ENCODE assay signal across 20 cellular contexts in the genomic region with DNA sequence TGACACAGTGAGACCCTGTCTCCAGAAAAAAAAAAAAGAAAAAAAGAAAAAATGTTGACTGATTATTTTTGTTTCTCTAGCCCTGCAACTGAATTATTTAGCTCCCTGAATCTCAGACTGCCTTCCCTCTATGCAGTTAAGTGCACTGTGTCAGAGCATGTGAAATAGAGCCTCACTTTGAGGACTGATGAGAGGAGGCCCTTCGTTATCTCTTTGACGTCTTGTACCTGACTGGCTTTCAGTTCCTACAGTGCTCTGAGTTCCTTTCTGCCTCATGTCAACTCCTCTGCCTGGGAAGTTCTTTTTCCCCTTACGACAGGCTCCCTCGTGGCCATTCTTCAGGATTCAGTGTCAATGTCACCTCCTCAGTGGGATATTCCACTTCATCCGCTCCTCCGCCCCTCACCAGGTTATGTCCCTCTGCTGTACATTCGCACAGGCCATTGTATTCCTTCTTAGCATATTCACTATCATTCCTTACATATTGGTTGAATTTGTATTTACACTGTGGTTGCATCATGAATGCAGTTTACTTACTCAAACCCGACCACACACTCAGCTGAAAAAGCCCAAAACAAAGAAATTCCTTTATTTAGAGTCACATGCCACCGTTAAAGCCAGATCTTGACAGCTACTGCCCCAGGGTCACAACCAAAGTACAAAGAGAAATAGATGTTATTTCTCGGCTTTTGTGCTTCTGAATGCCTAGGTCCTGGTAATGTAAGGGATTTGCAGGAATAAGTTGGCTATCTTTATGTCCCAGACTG. TPM values are rescaled to one million over a fixed set of nuclear protein-coding genes. Genes with fewer than 3 reads are reported as not detected.
A peak's percentile ranks its signal among the peaks of the same experiment; 100 is the strongest.
DNase-seq lines count a peak whose midpoint lies in the region; ATAC-seq, FAIRE-seq and TF ChIP-seq lines count a peak whose summit lies in the region.
"Had no signal": no experiment of that assay in that cellular context is flagged by ENCODE, and none has a peak within 500 bp of the region (broad histone marks: within the 10 kb centered on the region; RNA-seq: fewer than 3 reads in every experiment).

No MANE protein-coding gene starts in this region.

- H3K27me3 ChIP-seq in HepG2 (ENCODE audit: control insufficient read depth in 1 of 2, insufficient read depth in 2 of 2, low read length in 2 of 2), result peaks cover 2 to 8% of the 10 kb centered on the region in 2 experiments; a peak in 3 of 5 replicates
- H3K27me3 ChIP-seq in right lobe of liver, result no peaks in the 10 kb centered on the region
- H3K27me3 ChIP-seq: heart left ventricle had no signal

- TF ChIP-seq POLR2A in HepG2 (IDR thresholded peaks at IDR 0.05; ENCODE audit: insufficient read depth in 1 of 2, low read depth in 2 of 2, low read length in 2 of 2), result no peak
- TF ChIP-seq POLR2A in right lobe of liver (IDR thresholded peaks at IDR 0.05), result no peak

- BruUV-seq in HepG2 (replicated peaks; lab: Mats Ljungman, UMichigan), result no TSS peak

- DNase-seq in HepG2 (ENCODE audit: low spot score), result no peak
- no peak for DNase-seq in right lobe of liver
- no peak for DNase-seq in WTC11 (ENCODE audit: low spot score)
- peak; percentile 79 for DNase-seq in fibroblast of peridontal ligament (ENCODE audit: extremely low read depth)
- no peak for DNase-seq in left colon
- no peak for DNase-seq in activated CD4-positive, alpha-beta T cell treated with anti-CD3 and anti-CD28 coated beads, Interleukin-2, amount 10 ng/mL, durations not matched to agents 7 days and 5 days
- DNase-seq in hypothalamus (lab: John Stamatoyannopoulos, UW), result no peak
- DNase-seq in T-helper 1 cell, result no peak
- DNase-seq: activated CD4-positive, alpha-beta memory T cell treated with anti-CD3 and anti-CD28 coated beads, Interleukin-2, amount 10 ng/mL, durations not matched to agents 7 days and 5 days; cerebellar nuclear complex; heart left ventricle; mammary epithelial cell; natural killer cell; psoas muscle; stimulated activated naive CD4-positive, alpha-beta T cell treated with Interleukin-2 at 50 U/mL for 16 hours had no signal

- no peak overlapping the region for H3K27ac Mint-ChIP-seq in WTC11
- no peak overlapping the region for H3K27ac Mint-ChIP-seq in activated CD4-positive, alpha-beta T cell treated with anti-CD3 and anti-CD28 coated beads, Interleukin-2, amount 10 ng/mL, durations not matched to agents 7 days and 5 days
- H3K27ac Mint-ChIP-seq: activated CD4-positive, alpha-beta memory T cell treated with anti-CD3 and anti-CD28 coated beads, Interleukin-2, amount 10 ng/mL, durations not matched to agents 7 days and 5 days; natural killer cell had no signal

- H3K9me3 Mint-ChIP-seq in WTC11, result 0 out of 2 replicates have a peak, but pooled peaks cover 3% of the 10 kb centered on the region
- no peaks in the 10 kb centered on the region for H3K9me3 Mint-ChIP-seq in activated CD4-positive, alpha-beta T cell treated with anti-CD3 and anti-CD28 coated beads, Interleukin-2, amount 10 ng/mL, durations not matched to agents 7 days and 5 days
- H3K9me3 Mint-ChIP-seq: activated CD4-positive, alpha-beta memory T cell treated with anti-CD3 and anti-CD28 coated beads, Interleukin-2, amount 10 ng/mL, durations not matched to agents 7 days and 5 days; natural killer cell had no signal

- H3K79me2 ChIP-seq in HepG2 (ENCODE audit: insufficient read depth, low read length), result no peaks in the 10 kb centered on the region

- no peak for TF ChIP-seq RAD21 in HepG2 (CRISPR knock-in tag; IDR thresholded peaks at IDR 0.05)

- no peak overlapping the region for H3K9ac ChIP-seq in HepG2 (ENCODE audit: insufficient read depth, low read depth, low read length)

- WGBS in HepG2 (ENCODE audit: low lambda C conversion rate), result 15% methylated on average over 10 of the region's 10 CpGs
- WGBS in right lobe of liver (ENCODE audit: insufficient coverage, low coverage, low lambda C conversion rate, missing lambda C conversion rate), result 63% methylated on average over 10 of the region's 10 CpGs

- H3K4me3 ChIP-seq in HepG2 (replicated peaks in 1 of 3; ENCODE audit: insufficient read depth in 1 of 3, low read depth in 2 of 3, low read length in 3 of 3) (no peak overlapping the region), right lobe of liver (no peak overlapping the region)
- H3K4me3 ChIP-seq: heart left ventricle, psoas muscle had no signal

- POLR2A ChIA-PET in HepG2 (lab: Yijun Ruan, JAX), result interaction anchor here (0.8 kb wide), 1 partner anchor 14 kb away, joined by 3 read pairs; no protein-coding TSS in a partner anchor
- POLR2A ChIA-PET in WTC11 (lab: Charles Lee), result no interaction called here
- POLR2A ChIA-PET in activated CD4-positive, alpha-beta T cell treated with anti-CD3 and anti-CD28 coated beads, Interleukin-2, amount 10 ng/mL, durations not matched to agents 7 days and 5 days (lab: Charles Lee), result no interaction called here

- no peak overlapping the region for H3K4me3 Mint-ChIP-seq in WTC11
- no peak overlapping the region for H3K4me3 Mint-ChIP-seq in activated CD4-positive, alpha-beta T cell treated with anti-CD3 and anti-CD28 coated beads, Interleukin-2, amount 10 ng/mL, durations not matched to agents 7 days and 5 days
- H3K4me3 Mint-ChIP-seq: activated CD4-positive, alpha-beta memory T cell treated with anti-CD3 and anti-CD28 coated beads, Interleukin-2, amount 10 ng/mL, durations not matched to agents 7 days and 5 days; natural killer cell had no signal

- H4K20me1 ChIP-seq in HepG2 (ENCODE audit: insufficient read depth, low read length), result no peaks in the 10 kb centered on the region

- TF ChIP-seq EP300 in HepG2 (IDR thresholded peaks at IDR 0.05; ENCODE audit: low read depth in 2 of 2, low read length in 2 of 2) (no peak), HepG2 (CRISPR knock-in tag; IDR thresholded peaks at IDR 0.05; ENCODE audit: borderline replicate concordance) (no peak)

- no peak for TF ChIP-seq CTCF in HepG2 (CRISPR knock-in tag; IDR thresholded peaks at IDR 0.05)
- TF ChIP-seq CTCF in right lobe of liver (IDR thresholded peaks at IDR 0.05), result no peak
- TF ChIP-seq CTCF in WTC11 (IDR thresholded peaks at IDR 0.05), result no peak

- in situ Hi-C loops in HepG2 (cut with HindIII; ENCODE audit: extremely low pct_ligation_motif_present, low pct_unique_long_range_greater_than_20kb), result no loop called here

- ATAC-seq in HepG2, result peak; percentile 30; the same call in 2 of the 3 replicates
- ATAC-seq in right lobe of liver, result no peak
- no peak for ATAC-seq in WTC11
- no peak for ATAC-seq in left colon
- ATAC-seq: heart left ventricle, natural killer cell, psoas muscle had no signal

- H3K27me3 Mint-ChIP-seq in WTC11 (ENCODE audit: low read depth), result no peaks in the 10 kb centered on the region
- peaks cover 13% of the 10 kb centered on the region for H3K27me3 Mint-ChIP-seq in activated CD4-positive, alpha-beta T cell treated with anti-CD3 and anti-CD28 coated beads, Interleukin-2, amount 10 ng/mL, durations not matched to agents 7 days and 5 days

- H2AFZ ChIP-seq in HepG2 (ENCODE audit: low read length), result no peak overlapping the region

- CTCF ChIA-PET in HepG2 (lab: Yijun Ruan, JAX; ENCODE audit: low intra/inter-chr PET ratio, low total read pairs), result no interaction called here
- CTCF ChIA-PET in WTC11 (lab: Charles Lee), result interaction anchor here (0.6 to 9.1 kb wide), 4 partner anchors 14 to 47 kb away, joined by 4 to 155 read pairs (median 4); no protein-coding TSS in a partner anchor
- CTCF ChIA-PET in activated CD4-positive, alpha-beta T cell treated with anti-CD3 and anti-CD28 coated beads, Interleukin-2, amount 10 ng/mL, durations not matched to agents 7 days and 5 days (lab: Charles Lee), result interaction anchor here (0.6 to 10.3 kb wide), 6 partner anchors 10 to 227 kb away, joined by 3 to 161 read pairs (median 6); no protein-coding TSS in a partner anchor

- no peaks in the 10 kb centered on the region for H3K36me3 ChIP-seq in HepG2 (replicated peaks in 1 of 2; ENCODE audit: control insufficient read depth in 1 of 2, insufficient read depth in 2 of 2, low read length in 2 of 2)
- H3K36me3 ChIP-seq in right lobe of liver, result no peaks in the 10 kb centered on the region
- H3K36me3 ChIP-seq: heart left ventricle had no signal

- H3K4me1 Mint-ChIP-seq in WTC11, result peaks cover 7% of the 10 kb centered on the region
- H3K4me1 Mint-ChIP-seq in activated CD4-positive, alpha-beta T cell treated with anti-CD3 and anti-CD28 coated beads, Interleukin-2, amount 10 ng/mL, durations not matched to agents 7 days and 5 days, result peaks cover 9% of the 10 kb centered on the region

- H3K36me3 Mint-ChIP-seq in WTC11, result no peaks in the 10 kb centered on the region
- no peaks in the 10 kb centered on the region for H3K36me3 Mint-ChIP-seq in activated CD4-positive, alpha-beta T cell treated with anti-CD3 and anti-CD28 coated beads, Interleukin-2, amount 10 ng/mL, durations not matched to agents 7 days and 5 days (ENCODE audit: low read depth)
- H3K36me3 Mint-ChIP-seq: natural killer cell had no signal

- H3K4me1 ChIP-seq in HepG2 (ENCODE audit: insufficient read depth, low read length) (peaks cover 27% of the 10 kb centered on the region), right lobe of liver (peaks cover 0 to 3% (median 0%) of the 10 kb centered on the region in 4 donors)

- no peak for FAIRE-seq in HepG2 (lab: Jason Lieb, UNC)
- FAIRE-seq: A204.1, endometrium, G401.6, GM12892, islet of Langerhans had no signal

- H3K4me2 ChIP-seq in HepG2 (ENCODE audit: low read depth, low read length), result no peak overlapping the region

- H3K27ac ChIP-seq in HepG2 (ENCODE audit: extremely low read length, insufficient read depth, low read length), result no peak overlapping the region
- H3K27ac ChIP-seq in right lobe of liver, result no peak overlapping the region
- H3K27ac ChIP-seq: heart left ventricle, psoas muscle had no signal

- H3K9me3 ChIP-seq in HepG2 (ENCODE audit: low read length) (no peaks in the 10 kb centered on the region), right lobe of liver (no peaks in the 10 kb centered on the region)
- H3K9me3 ChIP-seq: heart left ventricle, psoas muscle had no signal

- intact Hi-C loops in HepG2 (cut with micrococcal nuclease; ENCODE audit: unreplicated experiment), result no loop called here
- intact Hi-C loops in right lobe of liver (cut with DNase I), result loop anchor here in 1 of 2 donors (5.0 kb wide), 1 partner anchor 45 kb away; no protein-coding TSS in a partner anchor
- intact Hi-C loops in left colon (cut with DNase I, micrococcal nuclease), result no loop called here

RNA-seq across cellular contexts. Expression of a gene that starts 18.1 kb away (rescaled TPM):
- total RNA-seq in HepG2 (2016; rRNA removed; fragmentation: Illumina TruSeq; extraction: Trizol), result 13.0 and 15.9 TPM in 2 replicates
- 4.7 and 5.8 TPM in 2 replicates for total RNA-seq in HepG2 (2016; cell fraction: cytosol; rRNA removed; fragmentation: Illumina TruSeq; extraction: Trizol; ENCODE audit: low read depth)
- total RNA-seq in HepG2 (2016; cell fraction: insoluble cytoplasmic fraction; rRNA removed; fragmentation: Illumina TruSeq; extraction: Trizol), result 10.6 and 15.6 TPM in 2 replicates
- total RNA-seq in HepG2 (2016; cell fraction: membrane; rRNA removed; fragmentation: Illumina TruSeq; extraction: Trizol), result 10.3 and 11.5 TPM in 2 replicates
- total RNA-seq in HepG2 (2016; cell fraction: nucleus; rRNA removed; fragmentation: Illumina TruSeq; extraction: Trizol), result 16.8 and 19.6 TPM in 2 replicates
- 18.8 and 19.3 TPM in 2 replicates for polyA plus RNA-seq in HepG2 (2011; rRNA removed)
- polyA plus RNA-seq in HepG2 (2011; cell fraction: cytosol; rRNA removed), result 15.0 and 15.2 TPM in 2 replicates
- 53.3 and 57.3 TPM in 2 replicates for polyA plus RNA-seq in HepG2 (2011; cell fraction: nucleus; rRNA removed)
- polyA plus RNA-seq in HepG2 (2012), result 10.4 and 10.5 TPM in 2 replicates
- 4.0 TPM in 2 replicates for polyA plus RNA-seq in HepG2 (2016; cell fraction: cytosol; fragmentation: Illumina TruSeq; extraction: Trizol; ENCODE audit: low read depth)
- polyA plus RNA-seq in HepG2 (2016; cell fraction: insoluble cytoplasmic fraction; fragmentation: Illumina TruSeq; extraction: Trizol; ENCODE audit: low read depth), result 9.8 and 10.5 TPM in 2 replicates
- polyA plus RNA-seq in HepG2 (2016; cell fraction: membrane; fragmentation: Illumina TruSeq; extraction: Trizol; ENCODE audit: low read depth), result 5.7 and 6.7 TPM in 2 replicates
- polyA plus RNA-seq in HepG2 (2016; cell fraction: nucleus; fragmentation: Illumina TruSeq; extraction: Trizol; ENCODE audit: insufficient read depth, low read depth), result 46.0 and 46.5 TPM in 2 replicates
- 17.4 and 41.1 TPM in 2 replicates for polyA minus RNA-seq in HepG2 (2011; rRNA and poly(A)+ RNA removed; ENCODE audit: low replicate concordance)
- polyA minus RNA-seq in HepG2 (2011; cell fraction: cytosol; rRNA and poly(A)+ RNA removed), result 7.7 and 8.2 TPM in 2 replicates
- 17.5 and 19.6 TPM in 2 replicates for polyA minus RNA-seq in HepG2 (2011; cell fraction: nucleus; rRNA and poly(A)+ RNA removed)
- 10 to 100 TPM in 2 of 6 experiments, 1 to 10 TPM in 4; 8.3 to 10.7 (median 9.4) TPM for total RNA-seq in right lobe of liver
- 34.9 to 39.9 TPM (median 34.9 TPM) in 3 replicates for total RNA-seq in WTC11 (2021)
- 10 to 100 TPM; 52.3 to 56.1 TPM for total RNA-seq in left colon
- 10 to 100 TPM; 54.4 to 55.8 TPM for total RNA-seq in activated CD4-positive, alpha-beta T cell treated with anti-CD3 and anti-CD28 coated beads, Interleukin-2, amount 10 ng/mL, durations not matched to agents 7 days and 5 days

RNA-seq across cellular contexts. Expression of a gene that starts 18.4 kb away (rescaled TPM):
- total RNA-seq in HepG2 (2016; rRNA removed; fragmentation: Illumina TruSeq; extraction: Trizol) (4.8 and 11.2 TPM in 2 replicates), right lobe of liver (1 to 10 TPM in 2 of 6 experiments, under 1 TPM in 4; 0.24 to 4.3 (median 0.87) TPM), WTC11 (2021) (15.0 to 18.0 TPM (median 16.2 TPM) in 3 replicates), left colon (1 to 10 TPM; 3.5 to 7.1 TPM)
- 1.9 and 6.6 TPM in 2 replicates for total RNA-seq in HepG2 (2016; cell fraction: cytosol; rRNA removed; fragmentation: Illumina TruSeq; extraction: Trizol; ENCODE audit: low read depth)
- total RNA-seq in HepG2 (2016; cell fraction: insoluble cytoplasmic fraction; rRNA removed; fragmentation: Illumina TruSeq; extraction: Trizol), result 5.2 and 16.9 TPM in 2 replicates
- 4.7 and 7.7 TPM in 2 replicates for total RNA-seq in HepG2 (2016; cell fraction: membrane; rRNA removed; fragmentation: Illumina TruSeq; extraction: Trizol)
- 9.1 and 18.5 TPM in 2 replicates for total RNA-seq in HepG2 (2016; cell fraction: nucleus; rRNA removed; fragmentation: Illumina TruSeq; extraction: Trizol)
- 0.37 and 0.45 TPM in 2 replicates for polyA plus RNA-seq in HepG2 (2011; rRNA removed)
- 0.39 and 0.50 TPM in 2 replicates for polyA plus RNA-seq in HepG2 (2011; cell fraction: cytosol; rRNA removed)
- 0.51 and 0.62 TPM in 2 replicates for polyA plus RNA-seq in HepG2 (2011; cell fraction: nucleus; rRNA removed)
- polyA plus RNA-seq in HepG2 (2012), result 0.13 and 0.16 TPM in 2 replicates
- 1.0 and 2.5 TPM in 2 replicates for polyA plus RNA-seq in HepG2 (2016; cell fraction: cytosol; fragmentation: Illumina TruSeq; extraction: Trizol; ENCODE audit: low read depth)
- 4.9 and 5.1 TPM in 2 replicates for polyA plus RNA-seq in HepG2 (2016; cell fraction: insoluble cytoplasmic fraction; fragmentation: Illumina TruSeq; extraction: Trizol; ENCODE audit: low read depth)
- 2.7 and 3.5 TPM in 2 replicates for polyA plus RNA-seq in HepG2 (2016; cell fraction: membrane; fragmentation: Illumina TruSeq; extraction: Trizol; ENCODE audit: low read depth)
- polyA plus RNA-seq in HepG2 (2016; cell fraction: nucleus; fragmentation: Illumina TruSeq; extraction: Trizol; ENCODE audit: insufficient read depth, low read depth), result 18.1 and 26.1 TPM in 2 replicates
- 0.10 and 5.1 TPM in 2 replicates for polyA minus RNA-seq in HepG2 (2011; rRNA and poly(A)+ RNA removed; ENCODE audit: low replicate concordance)
- polyA minus RNA-seq in HepG2 (2011; cell fraction: cytosol; rRNA and poly(A)+ RNA removed), result not detected in 2 replicates
- 0.13 TPM in 1 of 2 replicates, not detected in the other for polyA minus RNA-seq in HepG2 (2011; cell fraction: nucleus; rRNA and poly(A)+ RNA removed)
- total RNA-seq in activated CD4-positive, alpha-beta T cell treated with anti-CD3 and anti-CD28 coated beads, Interleukin-2, amount 10 ng/mL, durations not matched to agents 7 days and 5 days, result under 1 TPM; 0.89 to 0.96 TPM
